ENCODE assay signal across 5 cellular contexts in the genomic region with DNA sequence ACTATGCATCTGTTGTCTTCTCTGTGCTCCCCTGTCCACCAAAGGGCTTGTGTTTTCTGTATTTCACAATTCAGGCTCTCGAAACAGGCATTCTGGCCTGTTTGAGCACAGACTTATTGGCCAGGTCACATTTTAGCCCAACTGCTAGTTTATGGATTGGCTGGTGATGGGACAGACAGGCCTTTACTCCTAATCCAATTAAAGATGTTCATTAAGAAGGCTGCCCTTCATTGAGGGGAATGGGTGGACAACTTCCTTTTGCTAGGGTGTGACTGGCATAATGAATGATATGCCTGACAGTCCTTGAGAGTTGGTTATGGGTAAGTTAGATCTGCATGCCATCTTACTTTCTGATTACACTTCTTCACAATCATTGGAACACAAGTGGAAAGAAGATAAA.
"Had no signal": no experiment of that assay in that cellular context is flagged by ENCODE, and none has a peak within 500 bp of the region (broad histone marks: within the 10 kb centered on the region; RNA-seq: fewer than 3 reads in every experiment).

No MANE protein-coding gene starts in this region.

- DNase-seq: H9, HCEC 1CT, IMR-90 had no signal

- H3K4me3 ChIP-seq: GM23338, K562 had no signal
